14 cellular contexts compared by ENCODE assay signal in genomic region chr14:105416671-105417070, GRCh38. TPM values are rescaled to one million over a fixed set of nuclear protein-coding genes. Genes with fewer than 3 reads are reported as not detected.
"Had no signal": no experiment of that assay in that cellular context is flagged by ENCODE, and none has a peak within 500 bp of the region (broad histone marks: within the 10 kb centered on the region; RNA-seq: fewer than 3 reads in every experiment).

No MANE protein-coding gene starts in this region.

- ATAC-seq: activated T-cell treated with anti-CD3 and anti-CD28 coated beads, Interleukin-2, amount 50 U/mL, for 72 hours; gastrocnemius medialis; stimulated activated naive CD8-positive, alpha-beta T cell treated with anti-CD3 and anti-CD28 coated beads, Interleukin-15, Interleukin-2, amounts not matched to agents 100 U/mL and 50 U/mL, for 24 hours had no signal

- H3K27ac Mint-ChIP-seq: activated CD4-positive, alpha-beta memory T cell treated with anti-CD3 and anti-CD28 coated beads for 36 hours; activated T-cell treated with anti-CD3 and anti-CD28 coated beads, Interleukin-2, amount 50 U/mL, for 72 hours had no signal

- DNase-seq: activated CD4-positive, alpha-beta memory T cell treated with anti-CD3 and anti-CD28 coated beads for 36 hours; activated CD4-positive, CD25-positive, alpha-beta regulatory T cell treated with anti-CD3 and anti-CD28 coated beads, Interleukin-2, amount 50 U/mL, for 72 hours; activated T-cell treated with anti-CD3 and anti-CD28 coated beads, Interleukin-2, amount 50 U/mL, for 72 hours; caudate nucleus; cortex of kidney; effector memory CD4-positive, alpha-beta T cell; gastrocnemius medialis; kidney glomerular epithelial cell; stimulated activated CD4-positive, alpha-beta T cell treated with anti-CD3 and anti-CD28 coated beads, Interleukin-12 subunit alpha, Interleukin-12 subunit beta, amount 100 ng/mL, for 4 hours; stimulated activated naive CD8-positive, alpha-beta T cell treated with anti-CD3 and anti-CD28 coated beads, Interleukin-15, Interleukin-2, amounts not matched to agents 100 U/mL and 50 U/mL, for 24 hours; T-helper 9 cell; testis had no signal

- H3K27ac ChIP-seq: epithelial cell of prostate, testis had no signal

- H3K9me3 ChIP-seq: gastrocnemius medialis, testis had no signal

- H3K9me3 Mint-ChIP-seq: activated CD4-positive, alpha-beta memory T cell treated with anti-CD3 and anti-CD28 coated beads for 36 hours; activated T-cell treated with anti-CD3 and anti-CD28 coated beads, Interleukin-2, amount 50 U/mL, for 72 hours had no signal

- H3K4me3 ChIP-seq: gastrocnemius medialis, testis had no signal

- H3K27me3 ChIP-seq: gastrocnemius medialis, testis had no signal

- H3K36me3 Mint-ChIP-seq: activated CD4-positive, alpha-beta memory T cell treated with anti-CD3 and anti-CD28 coated beads for 36 hours had no signal

- H3K36me3 ChIP-seq: gastrocnemius medialis had no signal

RNA-seq across cellular contexts. Expression of gene TEX22, which starts 18.3 kb away (rescaled TPM):
- total RNA-seq: gastrocnemius medialis, mesenteric fat pad had no signal
